Comparison of ENCODE assay signal across 9 cellular contexts in genomic region chr6:33320315-33321181, GRCh38. TPM values are rescaled to one million over a fixed set of nuclear protein-coding genes. Genes with fewer than 3 reads are reported as not detected.
A peak's percentile ranks its signal among the peaks of the same experiment; 100 is the strongest.
DNase-seq lines count a peak whose midpoint lies in the region; ATAC-seq lines count a peak whose summit lies in the region.
"Had no signal": no experiment of that assay in that cellular context is flagged by ENCODE, and none has a peak within 500 bp of the region (broad histone marks: within the 10 kb centered on the region; RNA-seq: fewer than 3 reads in every experiment).

No MANE protein-coding gene starts in this region.

- peak overlapping the region in 3 of 5 donors; percentile 9 to 67 (median 51) for H3K9ac ChIP-seq in subcutaneous abdominal adipose tissue (ENCODE audit: low read length in 5 of 5)

- H3K4me3 Mint-ChIP-seq in T-helper 1 cell treated with Interleukin-12 subunit alpha and Interleukin-12 subunit beta and Interleukin-4 antibody, amounts not matched to agents 30 μg/mL and 1 μg/mL, for 36 hours, result peak overlapping the region; percentile 99
- H3K4me3 Mint-ChIP-seq in activated T-helper 17 cell treated with anti-CD3 and anti-CD28 coated beads, Interleukin-2, amount 50 U/mL, for 72 hours, result peak overlapping the region; percentile 96

- H3K36me3 Mint-ChIP-seq in T-helper 1 cell treated with Interleukin-12 subunit alpha and Interleukin-12 subunit beta and Interleukin-4 antibody, amounts not matched to agents 30 μg/mL and 1 μg/mL, for 36 hours (ENCODE audit: low read depth), result peaks cover 48% of the 10 kb centered on the region
- H3K36me3 Mint-ChIP-seq in activated T-helper 17 cell treated with anti-CD3 and anti-CD28 coated beads, Interleukin-2, amount 50 U/mL, for 72 hours (ENCODE audit: low read depth), result peaks cover 57% of the 10 kb centered on the region

- H3K27ac ChIP-seq in subcutaneous abdominal adipose tissue (ENCODE audit: low read depth, low read length), result peak overlapping the region; percentile 51

- H3K27me3 Mint-ChIP-seq in T-helper 1 cell treated with Interleukin-12 subunit alpha and Interleukin-12 subunit beta and Interleukin-4 antibody, amounts not matched to agents 30 μg/mL and 1 μg/mL, for 36 hours (ENCODE audit: low read depth), result no peaks in the 10 kb centered on the region
- no peaks in the 10 kb centered on the region for H3K27me3 Mint-ChIP-seq in activated T-helper 17 cell treated with anti-CD3 and anti-CD28 coated beads, Interleukin-2, amount 50 U/mL, for 72 hours

- peaks cover 17 to 68% (median 65%) of the 10 kb centered on the region in 5 donors for H3K4me1 ChIP-seq in subcutaneous abdominal adipose tissue (ENCODE audit: control insufficient read depth in 5 of 5, insufficient read depth in 5 of 5, low read length in 5 of 5)

- H3K27ac Mint-ChIP-seq in T-helper 1 cell treated with Interleukin-12 subunit alpha and Interleukin-12 subunit beta and Interleukin-4 antibody, amounts not matched to agents 30 μg/mL and 1 μg/mL, for 36 hours, result peak overlapping the region; percentile 22
- peak overlapping the region; percentile 97 for H3K27ac Mint-ChIP-seq in activated T-helper 17 cell treated with anti-CD3 and anti-CD28 coated beads, Interleukin-2, amount 50 U/mL, for 72 hours

- ATAC-seq in activated T-helper 17 cell treated with anti-CD3 and anti-CD28 coated beads, Interleukin-2, amount 50 U/mL, for 72 hours (replicated peaks), result no peak

- no peaks in the 10 kb centered on the region for H3K27me3 ChIP-seq in subcutaneous abdominal adipose tissue (ENCODE audit: control insufficient read depth in 5 of 5, insufficient read depth in 4 of 5, low read length in 5 of 5)

- H3K4me1 Mint-ChIP-seq in T-helper 1 cell treated with Interleukin-12 subunit alpha and Interleukin-12 subunit beta and Interleukin-4 antibody, amounts not matched to agents 30 μg/mL and 1 μg/mL, for 36 hours (ENCODE audit: low read depth), result peaks cover 55% of the 10 kb centered on the region
- peaks cover 51% of the 10 kb centered on the region for H3K4me1 Mint-ChIP-seq in activated T-helper 17 cell treated with anti-CD3 and anti-CD28 coated beads, Interleukin-2, amount 50 U/mL, for 72 hours

- H3K9me3 Mint-ChIP-seq in T-helper 1 cell treated with Interleukin-12 subunit alpha and Interleukin-12 subunit beta and Interleukin-4 antibody, amounts not matched to agents 30 μg/mL and 1 μg/mL, for 36 hours, result no peaks in the 10 kb centered on the region
- no peaks in the 10 kb centered on the region for H3K9me3 Mint-ChIP-seq in activated T-helper 17 cell treated with anti-CD3 and anti-CD28 coated beads, Interleukin-2, amount 50 U/mL, for 72 hours

- peaks cover 0 to 34% (median 30%) of the 10 kb centered on the region in 5 donors for H3K36me3 ChIP-seq in subcutaneous abdominal adipose tissue (ENCODE audit: control insufficient read depth in 5 of 5, insufficient read depth in 5 of 5, low read length in 5 of 5)

- no peaks in the 10 kb centered on the region for H3K9me3 ChIP-seq in subcutaneous abdominal adipose tissue (ENCODE audit: control insufficient read depth in 5 of 5, low read length in 5 of 5)

- peak overlapping the region; percentile 5 to 32 (median 24) for H3K4me3 ChIP-seq in subcutaneous abdominal adipose tissue (ENCODE audit: low read depth in 1 of 5, low read length in 5 of 5)

- DNase-seq in T-helper 1 cell, result no peak
- DNase-seq in hepatic stellate cell (ENCODE audit: low spot score), result peak; percentile 82
- no peak for DNase-seq in Kasumi-1 (lab: John Stamatoyannopoulos, UW)
- no peak for DNase-seq in NCI-H2171 (lab: John Stamatoyannopoulos, UW)
- DNase-seq in activated CD4-positive, alpha-beta T cell treated with anti-CD3 and anti-CD28 coated beads, Interleukin-2, amount 50 U/mL, for 4 hours, result no peak
- DNase-seq: C1 segment of cervical spinal cord had no signal

RNA-seq across cellular contexts. Expression of gene DAXX, which starts 2.2 kb away (rescaled TPM):
- total RNA-seq in activated T-helper 17 cell treated with anti-CD3 and anti-CD28 coated beads, Interleukin-2, amount 50 U/mL, for 72 hours, result 10 to 100 TPM; 62.2 to 77.3 TPM

RNA-seq across cellular contexts. Expression of gene ZBTB22, which starts 3.0 kb away (rescaled TPM):
- total RNA-seq in activated T-helper 17 cell treated with anti-CD3 and anti-CD28 coated beads, Interleukin-2, amount 50 U/mL, for 72 hours, result 10 to 100 TPM in 1 of 2 donors, 1 to 10 TPM in 1; 6.9 to 20.0 TPM

RNA-seq across cellular contexts. Expression of gene TAPBP, which starts 6.7 kb away (rescaled TPM):
- total RNA-seq in activated T-helper 17 cell treated with anti-CD3 and anti-CD28 coated beads, Interleukin-2, amount 50 U/mL, for 72 hours, result 100 to 1,000 TPM; 176 to 194 TPM

RNA-seq across cellular contexts. Expression of gene RGL2, which starts 21.8 kb away (rescaled TPM):
- 10 to 100 TPM; 37.7 to 73.4 TPM for total RNA-seq in activated T-helper 17 cell treated with anti-CD3 and anti-CD28 coated beads, Interleukin-2, amount 50 U/mL, for 72 hours

RNA-seq across cellular contexts. Expression of gene PFDN6, which starts 31.1 kb away (rescaled TPM):
- total RNA-seq in activated T-helper 17 cell treated with anti-CD3 and anti-CD28 coated beads, Interleukin-2, amount 50 U/mL, for 72 hours, result 10 to 100 TPM; 57.9 to 81.2 TPM
